Comparison of ENCODE assay signal across 8 cellular contexts in the genomic region with DNA sequence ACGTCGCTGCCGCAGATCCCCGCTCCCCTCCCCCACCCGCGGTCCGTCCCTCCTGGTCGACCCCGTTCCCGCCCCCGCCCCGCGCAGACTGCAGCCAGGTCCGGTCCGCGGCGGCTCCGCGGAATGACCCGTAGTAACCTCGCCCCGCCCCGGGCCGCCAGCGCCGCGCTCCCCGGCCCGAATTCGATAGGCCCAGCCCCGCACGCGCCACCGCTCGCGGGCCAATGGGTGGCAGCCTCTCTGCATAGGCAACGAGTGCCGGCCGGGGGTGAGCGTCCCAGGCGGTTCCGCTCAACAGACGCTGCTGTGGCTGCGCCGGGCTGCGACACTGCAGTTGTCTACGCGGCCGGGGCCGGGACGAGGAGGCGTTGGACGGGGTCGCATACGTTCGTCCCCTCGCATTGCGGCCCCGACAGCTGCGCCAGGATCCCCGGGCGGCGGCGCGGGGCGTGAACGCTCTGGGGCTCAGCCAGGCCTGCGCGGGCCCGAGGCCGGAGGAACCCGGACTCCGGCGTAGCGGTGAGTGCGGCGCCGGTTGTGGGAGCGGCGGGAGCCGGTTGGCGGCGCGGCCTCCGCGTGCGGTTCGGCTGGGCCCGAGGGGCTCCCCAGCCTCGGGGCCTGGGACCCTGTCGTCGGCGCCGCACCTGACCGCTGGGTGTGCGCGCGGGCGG. TPM values are rescaled to one million over a fixed set of nuclear protein-coding genes. Genes with fewer than 3 reads are reported as not detected.
DNase-seq lines count a peak whose midpoint lies in the region; ATAC-seq lines count a peak whose summit lies in the region.

Gene ACSL3 (plus strand): TSS at position 297 of the 671 bp plus-strand sequence. CDS start 47,737 bp downstream, outside the sequence.

- H3K36me3 Mint-ChIP-seq in memory B cell: no peaks in the 10 kb centered on the region

- no peaks in the 10 kb centered on the region for H3K9me3 Mint-ChIP-seq in memory B cell

- H3K4me3 ChIP-seq in effector memory CD4-positive, alpha-beta T cell (ENCODE audit: insufficient read depth, low read depth, low read length, poor library complexity, severe bottlenecking): peak within 1 kb of the TSS; percentile 75

- H3K27me3 ChIP-seq in effector memory CD4-positive, alpha-beta T cell (replicated peaks; ENCODE audit: control insufficient read depth, insufficient read depth, low read length, poor library complexity, severe bottlenecking): no peaks in the 10 kb centered on the region

- ATAC-seq in GM19468 (IDR thresholded peaks at IDR 0.05; ENCODE audit: extremely low read depth, unreplicated experiment) (peak; percentile 99), memory B cell (ENCODE audit: low read depth) (peak; percentile 95)

- H3K27ac Mint-ChIP-seq in memory B cell: peak within 1 kb of the TSS; percentile 77

- peaks cover 14% of the 10 kb centered on the region for H3K4me1 ChIP-seq in effector memory CD4-positive, alpha-beta T cell (ENCODE audit: control insufficient read depth, insufficient read depth, low read length, poor library complexity, severe bottlenecking)

- H3K9me3 ChIP-seq in effector memory CD4-positive, alpha-beta T cell (ENCODE audit: control insufficient read depth, low read length): no peaks in the 10 kb centered on the region

- H3K27me3 Mint-ChIP-seq in memory B cell: no peaks in the 10 kb centered on the region

- DNase-seq in CMK (ENCODE audit: low read depth) (peak; percentile 76), HT-29 (ENCODE audit: low spot score) (peak; percentile 97), NOMO-1 treated with DMSO at 0.1 percent for 48 hours (lab: John Stamatoyannopoulos, UW; ENCODE audit: unreplicated experiment) (peak; percentile 89), memory B cell (ENCODE audit: low spot score in 2 of 2) (peak; percentile 90 to 91)
- DNase-seq in activated CD8-positive, alpha-beta memory T cell treated with anti-CD3 and anti-CD28 coated beads for 4 hours (ENCODE audit: low read depth in 2 of 2): peak; percentile 79 to 84
- DNase-seq in effector memory CD4-positive, alpha-beta T cell: peak; percentile 78 to 86 (median 83)
- peak; percentile 81 for DNase-seq in stimulated activated CD8-positive, alpha-beta memory T cell treated with anti-CD3 and anti-CD28 coated beads, Interleukin-12 subunit alpha, Interleukin-12 subunit beta, amount 100 ng/mL, for 1 hour (ENCODE audit: low read depth)

- peaks cover 12% of the 10 kb centered on the region for H3K4me1 Mint-ChIP-seq in memory B cell

- peak within 1 kb of the TSS; percentile 76 for H3K27ac ChIP-seq in effector memory CD4-positive, alpha-beta T cell (ENCODE audit: insufficient read depth, low read length, poor library complexity, severe bottlenecking)

- peak within 1 kb of the TSS; percentile 95 for H3K4me3 Mint-ChIP-seq in memory B cell

- no peaks in the 10 kb centered on the region for H3K36me3 ChIP-seq in effector memory CD4-positive, alpha-beta T cell (ENCODE audit: control insufficient read depth, insufficient read depth, low read length)

RNA-seq across cellular contexts. Expression of gene ACSL3, which starts in this region (rescaled TPM):
- 143 and 163 TPM in 2 replicates for total RNA-seq in HT-29 (2014; rRNA removed; shearing (Covaris generic))

Comparison
In these comparisons a context has a peak if more than half of its experiments do, and no peak if none do; other contexts are left out.
1. Peak in every context shown above with its lines: DNase-seq, ATAC-seq, H3K4me3 ChIP-seq and H3K27ac ChIP-seq.